In genomic region chr19:48618916-48619691, GRCh38 we compare ENCODE assay signal across 8 cellular contexts. TPM values are rescaled to one million over a fixed set of nuclear protein-coding genes. Genes with fewer than 3 reads are reported as not detected.
A peak's percentile ranks its signal among the peaks of the same experiment; 100 is the strongest.
DNase-seq lines count a peak whose midpoint lies in the region; ATAC-seq and TF ChIP-seq lines count a peak whose summit lies in the region.

RPL18 (minus strand) TSS chr19:48619178; CDS start chr19:48619143, 35 bp downstream.
SPHK2 (plus strand) TSS chr19:48619506; CDS start chr19:48620515, 1,009 bp downstream.

- H3K9ac ChIP-seq in colonic mucosa (ENCODE audit: low read depth in 2 of 2, low read length in 2 of 2) = peak within 1 kb of the TSS; percentile 81 to 100

- POLR2A ChIA-PET in BJ (lab: Charles Lee) = interaction anchor here (0.8 to 1.0 kb wide), 3 partner anchors 8 to 219 kb away, joined by 3 to 9 read pairs (median 3); no protein-coding TSS in a partner anchor

- ATAC-seq in GM19324 (IDR thresholded peaks at IDR 0.05; ENCODE audit: low FRiP score, unreplicated experiment) = peak; percentile 90
- peak; percentile 64 for ATAC-seq in HG03469 (IDR thresholded peaks at IDR 0.05; ENCODE audit: unreplicated experiment)
- peak; percentile 63 for ATAC-seq in left colon

- peaks cover 68% of the 10 kb centered on the region for H3K36me3 Mint-ChIP-seq in activated CD4-positive, alpha-beta T cell treated with anti-CD3 and anti-CD28 coated beads, Interleukin-2, amount 10 ng/mL, durations not matched to agents 24 days and 14 days (ENCODE audit: low read depth)

- peaks cover 38% of the 10 kb centered on the region for H3K4me1 Mint-ChIP-seq in activated CD4-positive, alpha-beta T cell treated with anti-CD3 and anti-CD28 coated beads, Interleukin-2, amount 10 ng/mL, durations not matched to agents 24 days and 14 days

- CTCF ChIA-PET in BJ (lab: Yijun Ruan, JAX) = interaction anchor here (1.0 to 1.6 kb wide), 4 partner anchors 10 to 30 kb away, joined by 3 to 7 read pairs (median 4); partner anchors contain the start of gene CA11

- H3K9me3 Mint-ChIP-seq in activated CD4-positive, alpha-beta T cell treated with anti-CD3 and anti-CD28 coated beads, Interleukin-2, amount 10 ng/mL, durations not matched to agents 24 days and 14 days = no peaks in the 10 kb centered on the region

- DNase-seq in BJ (ENCODE audit: low read depth) (peak; percentile 99), NCI-H526 treated with DMSO at 0.1 percent for 48 hours (lab: John Stamatoyannopoulos, UW) (peak; percentile 99), colonic mucosa (peak; percentile 97), left colon (peak; percentile 96 to 99)
- peak; percentile 99 for DNase-seq in activated CD4-positive, alpha-beta T cell treated with anti-CD3 and anti-CD28 coated beads, Interleukin-2, amount 10 ng/mL, durations not matched to agents 24 days and 14 days
- DNase-seq in stimulated activated CD4-positive, alpha-beta T cell treated with anti-CD3 and anti-CD28 coated beads, Interleukin-1b, Interleukin-23, amount 100 ng/mL, for 48 hours = peak; percentile 96

- H3K27me3 ChIP-seq in BJ (ENCODE audit: control insufficient read depth, insufficient read depth, low read length) (no peaks in the 10 kb centered on the region), colonic mucosa (no peaks in the 10 kb centered on the region)

- TF ChIP-seq CTCF in BJ (IDR thresholded peaks at IDR 0.05; ENCODE audit: insufficient read depth, low read depth, low read length) (no peak), colonic mucosa (IDR thresholded peaks at IDR 0.05) (no peak)

- no peaks in the 10 kb centered on the region for H3K27me3 Mint-ChIP-seq in activated CD4-positive, alpha-beta T cell treated with anti-CD3 and anti-CD28 coated beads, Interleukin-2, amount 10 ng/mL, durations not matched to agents 24 days and 14 days

- H3K4me3 Mint-ChIP-seq in activated CD4-positive, alpha-beta T cell treated with anti-CD3 and anti-CD28 coated beads, Interleukin-2, amount 10 ng/mL, durations not matched to agents 24 days and 14 days = peak within 1 kb of the TSS; percentile 91

- intact Hi-C loops in activated CD4-positive, alpha-beta T cell treated with anti-CD3 and anti-CD28 coated beads, Interleukin-2, amount 10 ng/mL, durations not matched to agents 24 days and 14 days (cut with micrococcal nuclease) = loop anchor here (1.0 kb wide), 2 partner anchors 15 to 19 kb away; no protein-coding TSS in a partner anchor
- intact Hi-C loops in colonic mucosa (cut with DNase I) = loop anchor here (10.0 kb wide), 1 partner anchor 294 kb away; the partner anchor contains the start of gene EMP3
- intact Hi-C loops in left colon (cut with DNase I, micrococcal nuclease) = no loop called here

- H3K9me3 ChIP-seq in colonic mucosa = no peaks in the 10 kb centered on the region

- peaks cover 17% of the 10 kb centered on the region for H3K4me1 ChIP-seq in colonic mucosa

- peak within 1 kb of the TSS; percentile 98 for H3K27ac Mint-ChIP-seq in activated CD4-positive, alpha-beta T cell treated with anti-CD3 and anti-CD28 coated beads, Interleukin-2, amount 10 ng/mL, durations not matched to agents 24 days and 14 days

- peaks cover 26% of the 10 kb centered on the region for H3K36me3 ChIP-seq in BJ (ENCODE audit: control insufficient read depth, insufficient read depth, low read length)
- H3K36me3 ChIP-seq in colonic mucosa = peaks cover 4% of the 10 kb centered on the region

- peak within 1 kb of the TSS; percentile 93 for H3K27ac ChIP-seq in colonic mucosa

- H3K4me3 ChIP-seq in BJ (ENCODE audit: low read depth, low read length) = peak within 1 kb of the TSS; percentile 94
- peak within 1 kb of the TSS; percentile 88 for H3K4me3 ChIP-seq in colonic mucosa

RNA-seq across cellular contexts. Expression of gene RPL18, which starts in this region (rescaled TPM):
- polyA plus RNA-seq in BJ (2011; rRNA removed) = 1,260 and 1,324 TPM in 2 replicates
- 479 and 695 TPM in 2 replicates for polyA minus RNA-seq in BJ (2011; rRNA and poly(A)+ RNA removed)
- total RNA-seq in activated CD4-positive, alpha-beta T cell treated with anti-CD3 and anti-CD28 coated beads, Interleukin-2, amount 10 ng/mL, durations not matched to agents 24 days and 14 days = 1,885 and 1,938 TPM in 2 replicates
- total RNA-seq in colonic mucosa = 1,000 to 10,000 TPM; 1,499 to 1,736 TPM
- 1,000 to 10,000 TPM; 1,328 to 1,333 TPM for total RNA-seq in left colon

RNA-seq across cellular contexts. Expression of gene SPHK2, which starts in this region (rescaled TPM):
- polyA plus RNA-seq in BJ (2011; rRNA removed) = 5.6 and 9.2 TPM in 2 replicates
- 5.1 and 7.5 TPM in 2 replicates for polyA minus RNA-seq in BJ (2011; rRNA and poly(A)+ RNA removed)
- total RNA-seq in activated CD4-positive, alpha-beta T cell treated with anti-CD3 and anti-CD28 coated beads, Interleukin-2, amount 10 ng/mL, durations not matched to agents 24 days and 14 days = 36.4 and 39.0 TPM in 2 replicates
- total RNA-seq in colonic mucosa = 10 to 100 TPM; 36.2 to 48.4 TPM
- 10 to 100 TPM; 45.1 to 51.0 TPM for total RNA-seq in left colon

Comparison
In these comparisons a context has a peak if more than half of its experiments do, and no peak if none do; other contexts are left out.
1. Peak in every context shown above with its lines: DNase-seq, ATAC-seq, H3K4me3 ChIP-seq and H3K27ac ChIP-seq.
2. intact Hi-C loops: an anchor here in activated CD4-positive, alpha-beta T cell treated with anti-CD3 and anti-CD28 coated beads, Interleukin-2, amount 10 ng/mL, durations not matched to agents 24 days and 14 days (1.0 kb wide) and colonic mucosa (10.0 kb wide); none called in left colon.